8 cellular contexts compared by ENCODE assay signal in genomic region chr10:92914478-92915066, GRCh38.
DNase-seq lines count a peak whose midpoint lies in the region; ATAC-seq and TF ChIP-seq lines count a peak whose summit lies in the region.

No MANE protein-coding gene starts in this region.

- H3K27ac ChIP-seq in adrenal gland (no peak overlapping the region), hepatocyte (no peak overlapping the region), suprapubic skin (no peak overlapping the region)

- H3K4me1 ChIP-seq in adrenal gland (replicated peaks in 1 of 2), result peaks cover 0 to 7% of the 10 kb centered on the region in 2 donors
- H3K4me1 ChIP-seq in hepatocyte (ENCODE audit: insufficient read depth), result no peaks in the 10 kb centered on the region
- H3K4me1 ChIP-seq in suprapubic skin, result no peaks in the 10 kb centered on the region

- intact Hi-C loops in adrenal gland (cut with DNase I), result no loop called here

- peak; percentile 74 for ATAC-seq in GM18517 (IDR thresholded peaks at IDR 0.05; ENCODE audit: unreplicated experiment)

- H4K20me1 ChIP-seq in hepatocyte (ENCODE audit: insufficient read depth, poor library complexity, severe bottlenecking), result no peaks in the 10 kb centered on the region

- no peak for TF ChIP-seq EP300 in suprapubic skin (IDR thresholded peaks at IDR 0.05)

- no peaks in the 10 kb centered on the region for H3K36me3 ChIP-seq in BJ (ENCODE audit: control insufficient read depth, insufficient read depth, low read length)
- no peaks in the 10 kb centered on the region for H3K36me3 ChIP-seq in adrenal gland (replicated peaks in 1 of 2)
- H3K36me3 ChIP-seq in hepatocyte (replicated peaks; ENCODE audit: insufficient read depth, low read depth), result no peaks in the 10 kb centered on the region
- H3K36me3 ChIP-seq in suprapubic skin, result peaks cover 4% of the 10 kb centered on the region

- TF ChIP-seq POLR2A in adrenal gland (IDR thresholded peaks at IDR 0.05), result no peak
- TF ChIP-seq POLR2A in suprapubic skin (IDR thresholded peaks at IDR 0.05), result no peak

- no peak overlapping the region for H3K4me3 ChIP-seq in BJ (ENCODE audit: low read depth, low read length)
- no peak overlapping the region for H3K4me3 ChIP-seq in adrenal gland
- H3K4me3 ChIP-seq in hepatocyte, result no peak overlapping the region
- no peak overlapping the region for H3K4me3 ChIP-seq in suprapubic skin

- TF ChIP-seq CTCF in BJ (IDR thresholded peaks at IDR 0.05; ENCODE audit: insufficient read depth, low read depth, low read length) (peak; percentile 80), adrenal gland (IDR thresholded peaks at IDR 0.05) (peak; percentile 41 to 69 (median 50)), hepatocyte (IDR thresholded peaks at IDR 0.05; ENCODE audit: poor library complexity) (peak; percentile 59), suprapubic skin (IDR thresholded peaks at IDR 0.05) (peak in 1 of 2 donors; percentile 54)

- H3K9me2 ChIP-seq in hepatocyte (replicated peaks; ENCODE audit: insufficient read depth), result no peaks in the 10 kb centered on the region

- DNase-seq in BJ (ENCODE audit: low read depth) (peak; percentile 8), HT1080 (ENCODE audit: low read depth) (peak; percentile 39), RPMI8226 (peak; percentile 57), adrenal gland (peak; percentile 42 to 77 (median 50)), hepatocyte (ENCODE audit: low spot score) (peak; percentile 79), suprapubic skin (ENCODE audit: low spot score in 2 of 2) (no peak)
- peak; percentile 8 to 31 for DNase-seq in stimulated activated CD4-positive, alpha-beta T cell treated with anti-CD3 and anti-CD28 coated beads, Interleukin-15, amount 100 ng/mL, for 48 hours (ENCODE audit: low read depth in 2 of 2)

- H3K27me3 ChIP-seq in BJ (ENCODE audit: control insufficient read depth, insufficient read depth, low read length) (no peaks in the 10 kb centered on the region), adrenal gland (no peaks in the 10 kb centered on the region), hepatocyte (no peaks in the 10 kb centered on the region), suprapubic skin (no peaks in the 10 kb centered on the region)

- H3K9me3 ChIP-seq in adrenal gland (replicated peaks in 1 of 3), result no peaks in the 10 kb centered on the region
- no peaks in the 10 kb centered on the region for H3K9me3 ChIP-seq in hepatocyte (ENCODE audit: low read depth)
- no peaks in the 10 kb centered on the region for H3K9me3 ChIP-seq in suprapubic skin

- no peak overlapping the region for H3K4me2 ChIP-seq in hepatocyte

- H3K79me2 ChIP-seq in hepatocyte, result no peaks in the 10 kb centered on the region

- WGBS in adrenal gland, 4 donors, result 73 to 77% (median 73%) methylated on average over 2 of the region's 2 CpGs
- WGBS in hepatocyte (ENCODE audit: low lambda C conversion rate, missing lambda C conversion rate), result 52% methylated on average over 2 of the region's 2 CpGs
- 84% methylated on average over 2 of the region's 2 CpGs for WGBS in suprapubic skin

- CTCF ChIA-PET in BJ (lab: Yijun Ruan, JAX), result interaction anchor here (0.7 to 1.9 kb wide), 11 partner anchors 9 to 599 kb away, joined by 3 to 16 read pairs (median 4); no protein-coding TSS in a partner anchor

- POLR2A ChIA-PET in BJ (lab: Charles Lee), result no interaction called here

- H2AFZ ChIP-seq in hepatocyte, result no peak overlapping the region

Comparison
In these comparisons a context has a peak if more than half of its experiments do, and no peak if none do; other contexts are left out.
1. DNase-seq: peak in BJ (single experiment), HT1080 (single experiment), RPMI8226 (single experiment), adrenal gland (7 of 7), hepatocyte (single experiment) and stimulated activated CD4-positive, alpha-beta T cell treated with anti-CD3 and anti-CD28 coated beads, Interleukin-15, amount 100 ng/mL, for 48 hours (2 of 2); none in suprapubic skin (0 of 2).